ENCODE assay signal across 21 cellular contexts in genomic region chr11:67281552-67282150, GRCh38. TPM values are rescaled to one million over a fixed set of nuclear protein-coding genes. Genes with fewer than 3 reads are reported as not detected.
DNase-seq lines count a peak whose midpoint lies in the region; ATAC-seq and TF ChIP-seq lines count a peak whose summit lies in the region.
"Had no signal": no experiment of that assay in that cellular context is flagged by ENCODE, and none has a peak within 500 bp of the region (broad histone marks: within the 10 kb centered on the region; RNA-seq: fewer than 3 reads in every experiment).

No MANE protein-coding gene starts in this region.

- no peak for TF ChIP-seq CTCF in CD8-positive, alpha-beta T cell (IDR thresholded peaks at IDR 0.05)
- no peak for TF ChIP-seq CTCF in psoas muscle (IDR thresholded peaks at IDR 0.05)
- TF ChIP-seq CTCF in OCI-LY7 (conservative IDR thresholded peaks at IDR 0.05; ENCODE audit: low read length), result no peak

- H3K36me3 ChIP-seq in CD8-positive, alpha-beta T cell (ENCODE audit: insufficient read depth, low read length), result peaks cover 66% of the 10 kb centered on the region
- H3K36me3 ChIP-seq in psoas muscle (ENCODE audit: insufficient read depth in 1 of 2, low read depth in 1 of 2) (peaks cover 3 to 83% of the 10 kb centered on the region in 2 donors), OCI-LY7 (ENCODE audit: insufficient read depth, low read length) (peaks cover 96% of the 10 kb centered on the region)

- peaks cover 95% of the 10 kb centered on the region for H3K36me3 Mint-ChIP-seq in activated T-cell treated with anti-CD3 and anti-CD28 coated beads, Interleukin-2, amount 50 U/mL, for 24 hours (ENCODE audit: low read depth)
- H3K36me3 Mint-ChIP-seq in CD8-positive, alpha-beta T cell, result peaks cover 82% of the 10 kb centered on the region
- H3K36me3 Mint-ChIP-seq in activated naive CD8-positive, alpha-beta T cell treated with anti-CD3 and anti-CD28 coated beads, Interleukin-2, amount 10 ng/mL, durations not matched to agents 7 days and 5 days, result peaks cover 29% of the 10 kb centered on the region

- no peak overlapping the region for H3K4me2 ChIP-seq in OCI-LY7 (ENCODE audit: low read length)
- H3K4me2 ChIP-seq: A549 had no signal

- peaks cover 87% of the 10 kb centered on the region for H3K4me1 ChIP-seq in CD8-positive, alpha-beta T cell (ENCODE audit: insufficient read depth, low read length)
- peaks cover 18% of the 10 kb centered on the region for H3K4me1 ChIP-seq in psoas muscle
- H3K4me1 ChIP-seq in OCI-LY7 (ENCODE audit: insufficient read depth, low read length, poor library complexity, severe bottlenecking), result peaks cover 34% of the 10 kb centered on the region

- CTCF ChIA-PET in CD8-positive, alpha-beta T cell (lab: Charles Lee), result interaction anchor here (0.8 to 3.1 kb wide), 3 partner anchors 11 to 70 kb away, joined by 3 to 16 read pairs (median 3); no protein-coding TSS in a partner anchor
- CTCF ChIA-PET in OCI-LY7 (lab: Charles Lee; ENCODE audit: unreplicated experiment), result no interaction called here

- no peak overlapping the region for H3K27ac ChIP-seq in CD8-positive, alpha-beta T cell (ENCODE audit: low read depth, low read length)
- no peak overlapping the region for H3K27ac ChIP-seq in psoas muscle
- no peak overlapping the region for H3K27ac ChIP-seq in OCI-LY7 (ENCODE audit: low read depth, low read length, poor library complexity, severe bottlenecking)
- H3K27ac ChIP-seq: A549, SK-N-MC had no signal

- POLR2A ChIA-PET in CD8-positive, alpha-beta T cell (lab: Charles Lee), result interaction anchor here (1.6 to 15.2 kb wide), 2 partner anchors 8 to 21 kb away, joined by 4 to 426 read pairs; partner anchors contain the start of genes GRK2 and SSH3
- POLR2A ChIA-PET in activated naive CD8-positive, alpha-beta T cell treated with anti-CD3 and anti-CD28 coated beads, Interleukin-2, amount 10 ng/mL, durations not matched to agents 7 days and 5 days (lab: Charles Lee), result interaction anchor here (7.5 kb wide), 1 partner anchor 7 kb away, joined by 179 read pairs; the partner anchor contains the start of gene ANKRD13D
- POLR2A ChIA-PET in OCI-LY7 (lab: Charles Lee), result interaction anchor here (1.2 kb wide), 1 partner anchor 36 kb away, joined by 3 read pairs; no protein-coding TSS in a partner anchor

- H3K9me2 ChIP-seq in OCI-LY7 (ENCODE audit: insufficient read depth, low read length), result no peaks in the 10 kb centered on the region

- H3K4me3 Mint-ChIP-seq in activated T-cell treated with anti-CD3 and anti-CD28 coated beads, Interleukin-2, amount 50 U/mL, for 24 hours, result no peak overlapping the region
- no peak overlapping the region for H3K4me3 Mint-ChIP-seq in CD8-positive, alpha-beta T cell
- H3K4me3 Mint-ChIP-seq in activated naive CD8-positive, alpha-beta T cell treated with anti-CD3 and anti-CD28 coated beads, Interleukin-2, amount 10 ng/mL, durations not matched to agents 7 days and 5 days, result no peak overlapping the region
- H3K4me3 Mint-ChIP-seq: nephron had no signal

- BruUV-seq in OCI-LY7 (replicated peaks; lab: Mats Ljungman, UMichigan), result no TSS peak

- H4K20me1 ChIP-seq in OCI-LY7 (ENCODE audit: insufficient read depth, low read length), result no peaks in the 10 kb centered on the region

- H3K9me3 ChIP-seq in CD8-positive, alpha-beta T cell (ENCODE audit: low read length), result no peaks in the 10 kb centered on the region
- no peaks in the 10 kb centered on the region for H3K9me3 ChIP-seq in psoas muscle
- H3K9me3 ChIP-seq in OCI-LY7 (ENCODE audit: low read length), result no peaks in the 10 kb centered on the region
- H3K9me3 ChIP-seq: A549 had no signal

- no peak for ATAC-seq in CD8-positive, alpha-beta T cell
- no peak for ATAC-seq in activated naive CD8-positive, alpha-beta T cell treated with anti-CD3 and anti-CD28 coated beads, Interleukin-2, amount 10 ng/mL, durations not matched to agents 7 days and 5 days (ENCODE audit: low read depth)
- no peak for ATAC-seq in psoas muscle
- no peak for ATAC-seq in HG03175 (IDR thresholded peaks at IDR 0.05; ENCODE audit: unreplicated experiment)
- ATAC-seq: A549 had no signal

- no peak overlapping the region for H3K4me3 ChIP-seq in CD8-positive, alpha-beta T cell (ENCODE audit: low read depth, low read length)
- H3K4me3 ChIP-seq in psoas muscle, result no peak overlapping the region
- no peak overlapping the region for H3K4me3 ChIP-seq in OCI-LY7 (ENCODE audit: low read depth, low read length, poor library complexity, severe bottlenecking)
- H3K4me3 ChIP-seq: A549, lung, SK-N-MC had no signal

- H2AFZ ChIP-seq in OCI-LY7 (ENCODE audit: low read length), result no peak overlapping the region

- 91 to 94% (median 92%) methylated on average over 23 to 27 of the region's 27 CpGs for WGBS in psoas muscle, 3 donors

- peaks cover 30% of the 10 kb centered on the region; the same call in 1 of the 2 replicates for H3K79me2 ChIP-seq in OCI-LY7 (ENCODE audit: insufficient read depth, low read depth, low read length)

- H3K9me3 Mint-ChIP-seq in activated T-cell treated with anti-CD3 and anti-CD28 coated beads, Interleukin-2, amount 50 U/mL, for 24 hours, result no peaks in the 10 kb centered on the region
- no peaks in the 10 kb centered on the region for H3K9me3 Mint-ChIP-seq in CD8-positive, alpha-beta T cell
- H3K9me3 Mint-ChIP-seq in activated naive CD8-positive, alpha-beta T cell treated with anti-CD3 and anti-CD28 coated beads, Interleukin-2, amount 10 ng/mL, durations not matched to agents 7 days and 5 days, result no peaks in the 10 kb centered on the region
- H3K9me3 Mint-ChIP-seq: nephron had no signal

- DNase-seq in activated T-cell treated with anti-CD3 and anti-CD28 coated beads, Interleukin-2, amount 50 U/mL, for 24 hours, result no peak
- DNase-seq in activated T-cell treated with anti-CD3 and anti-CD28 coated beads for 4 hours (no peak), psoas muscle (peak; percentile 6 to 30), OCI-LY7 (ENCODE audit: low spot score) (no peak)
- peak in 1 of 7 experiments; percentile 9 for DNase-seq in CD8-positive, alpha-beta T cell
- peak; percentile 22 for DNase-seq in activated naive CD8-positive, alpha-beta T cell treated with anti-CD3 and anti-CD28 coated beads, Interleukin-2, amount 10 ng/mL, durations not matched to agents 7 days and 5 days
- no peak for DNase-seq in activated CD8-positive, alpha-beta memory T cell treated with anti-CD3 and anti-CD28 coated beads, Interleukin-2, amount 50 U/mL, for 4 hours
- DNase-seq: caudate nucleus; GOT3; MM.1S; NCI-H1930; NCI-H524; OCI-M1; retina; stimulated activated CD8-positive, alpha-beta memory T cell treated with anti-CD3 and anti-CD28 coated beads, Interleukin-4, amount 100 ng/mL, for 48 hours; trophoblast cell had no signal

- no peaks in the 10 kb centered on the region for H3K27me3 ChIP-seq in CD8-positive, alpha-beta T cell (ENCODE audit: insufficient read depth, low read length)
- no peaks in the 10 kb centered on the region for H3K27me3 ChIP-seq in psoas muscle (ENCODE audit: insufficient read depth in 3 of 3, low read length in 2 of 3)

- no peaks in the 10 kb centered on the region for H3K27me3 Mint-ChIP-seq in activated T-cell treated with anti-CD3 and anti-CD28 coated beads, Interleukin-2, amount 50 U/mL, for 24 hours
- no peaks in the 10 kb centered on the region for H3K27me3 Mint-ChIP-seq in CD8-positive, alpha-beta T cell (ENCODE audit: low read depth)
- no peaks in the 10 kb centered on the region for H3K27me3 Mint-ChIP-seq in activated naive CD8-positive, alpha-beta T cell treated with anti-CD3 and anti-CD28 coated beads, Interleukin-2, amount 10 ng/mL, durations not matched to agents 7 days and 5 days

- H3K4me1 Mint-ChIP-seq in activated T-cell treated with anti-CD3 and anti-CD28 coated beads, Interleukin-2, amount 50 U/mL, for 24 hours (ENCODE audit: low read depth), result peaks cover 59% of the 10 kb centered on the region
- H3K4me1 Mint-ChIP-seq in CD8-positive, alpha-beta T cell (ENCODE audit: low read depth), result peaks cover 45% of the 10 kb centered on the region
- H3K4me1 Mint-ChIP-seq in activated naive CD8-positive, alpha-beta T cell treated with anti-CD3 and anti-CD28 coated beads, Interleukin-2, amount 10 ng/mL, durations not matched to agents 7 days and 5 days, result peaks cover 29% of the 10 kb centered on the region

- peak overlapping the region; percentile 75 for H3K27ac Mint-ChIP-seq in activated T-cell treated with anti-CD3 and anti-CD28 coated beads, Interleukin-2, amount 50 U/mL, for 24 hours
- H3K27ac Mint-ChIP-seq in CD8-positive, alpha-beta T cell, result peak overlapping the region; percentile 45
- H3K27ac Mint-ChIP-seq in activated naive CD8-positive, alpha-beta T cell treated with anti-CD3 and anti-CD28 coated beads, Interleukin-2, amount 10 ng/mL, durations not matched to agents 7 days and 5 days, result peak overlapping the region; percentile 30
- H3K27ac Mint-ChIP-seq: nephron had no signal

- intact Hi-C loops in CD8-positive, alpha-beta T cell (cut with DNase I, micrococcal nuclease), result no loop called here
- intact Hi-C loops in psoas muscle (cut with DNase I), result no loop called here
- intact Hi-C loops in OCI-LY7 (cut with micrococcal nuclease; ENCODE audit: unreplicated experiment), result no loop called here

RNA-seq across cellular contexts. Expression of gene ANKRD13D, which starts 7.5 kb away (rescaled TPM):
- 100 to 1,000 TPM; 152 TPM for total RNA-seq in CD8-positive, alpha-beta T cell
- 100 to 1,000 TPM; 185 to 207 TPM for total RNA-seq in activated naive CD8-positive, alpha-beta T cell treated with anti-CD3 and anti-CD28 coated beads, Interleukin-2, amount 10 ng/mL, durations not matched to agents 7 days and 5 days
- total RNA-seq in psoas muscle (1 to 10 TPM; 4.1 to 8.6 (median 7.8) TPM), OCI-LY7 (2022) (119 and 136 TPM in 2 replicates)
- polyA plus RNA-seq in psoas muscle, result 1 to 10 TPM; 4.6 to 7.0 (median 5.9) TPM
- total RNA-seq in OCI-LY7 (2014; rRNA removed; shearing (Covaris generic)), result 101 and 136 TPM in 2 replicates

RNA-seq across cellular contexts. Expression of gene GRK2, which starts 15.4 kb away (rescaled TPM):
- 100 to 1,000 TPM; 356 to 371 TPM for total RNA-seq in CD8-positive, alpha-beta T cell
- 100 to 1,000 TPM; 325 to 341 TPM for total RNA-seq in activated naive CD8-positive, alpha-beta T cell treated with anti-CD3 and anti-CD28 coated beads, Interleukin-2, amount 10 ng/mL, durations not matched to agents 7 days and 5 days
- total RNA-seq in psoas muscle (10 to 100 TPM; 41.7 to 46.8 (median 46.1) TPM), OCI-LY7 (2022) (280 and 373 TPM in 2 replicates)
- 10 to 100 TPM; 37.3 to 56.8 (median 46.2) TPM for polyA plus RNA-seq in psoas muscle
- 379 and 397 TPM in 2 replicates for total RNA-seq in OCI-LY7 (2014; rRNA removed; shearing (Covaris generic))

RNA-seq across cellular contexts. Expression of gene SSH3, which starts 21.7 kb away (rescaled TPM):
- total RNA-seq in CD8-positive, alpha-beta T cell, result 1 to 10 TPM; 5.9 to 9.9 TPM
- total RNA-seq in activated naive CD8-positive, alpha-beta T cell treated with anti-CD3 and anti-CD28 coated beads, Interleukin-2, amount 10 ng/mL, durations not matched to agents 7 days and 5 days, result 10 to 100 TPM; 24.6 to 27.0 TPM
- 10 to 100 TPM in 1 of 4 donors, 1 to 10 TPM in 3; 3.7 to 10.1 (median 6.9) TPM for total RNA-seq in psoas muscle
- 1 to 10 TPM; 3.0 to 5.0 (median 4.2) TPM for polyA plus RNA-seq in psoas muscle
- total RNA-seq in OCI-LY7 (2014; rRNA removed; shearing (Covaris generic)), result 8.4 and 9.2 TPM in 2 replicates
- total RNA-seq in OCI-LY7 (2022), result 18.5 and 22.0 TPM in 2 replicates

Comparison
In these comparisons a context has a peak if more than half of its experiments do, and no peak if none do; other contexts are left out.
1. DNase-seq: peak in activated naive CD8-positive, alpha-beta T cell treated with anti-CD3 and anti-CD28 coated beads, Interleukin-2, amount 10 ng/mL, durations not matched to agents 7 days and 5 days (single experiment) and psoas muscle (2 of 2); none in activated T-cell treated with anti-CD3 and anti-CD28 coated beads, Interleukin-2, amount 50 U/mL, for 24 hours (single experiment), activated T-cell treated with anti-CD3 and anti-CD28 coated beads for 4 hours (single experiment), activated CD8-positive, alpha-beta memory T cell treated with anti-CD3 and anti-CD28 coated beads, Interleukin-2, amount 50 U/mL, for 4 hours (single experiment) and OCI-LY7 (single experiment).
2. RNA of gene ANKRD13D, which starts 7.5 kb away (total RNA-seq): 185 to 207 TPM in activated naive CD8-positive, alpha-beta T cell treated with anti-CD3 and anti-CD28 coated beads, Interleukin-2, amount 10 ng/mL, durations not matched to agents 7 days and 5 days, 152 TPM in CD8-positive, alpha-beta T cell and 101 to 136 TPM in OCI-LY7; 4.1 to 8.6 TPM in psoas muscle; every median in the first group is over 10 times any median in the second.
3. RNA of gene GRK2, which starts 15.4 kb away (total RNA-seq): 280 to 397 TPM in OCI-LY7, 356 to 371 TPM in CD8-positive, alpha-beta T cell and 325 to 341 TPM in activated naive CD8-positive, alpha-beta T cell treated with anti-CD3 and anti-CD28 coated beads, Interleukin-2, amount 10 ng/mL, durations not matched to agents 7 days and 5 days; 41.7 to 46.8 TPM in psoas muscle; every median in the first group is over 4 times any median in the second.
4. Peak in every context shown above with its lines, with median percentiles within 50 percentile points of each other: H3K27ac Mint-ChIP-seq.